ENCODE assay signal across 34 cellular contexts in genomic region chr11:58047818-58048217, GRCh38. TPM values are rescaled to one million over a fixed set of nuclear protein-coding genes. Genes with fewer than 3 reads are reported as not detected.
"Had no signal": no experiment of that assay in that cellular context is flagged by ENCODE, and none has a peak within 500 bp of the region (broad histone marks: within the 10 kb centered on the region; RNA-seq: fewer than 3 reads in every experiment).

No MANE protein-coding gene starts in this region.

- H3K36me3 Mint-ChIP-seq: memory B cell; natural killer cell; stimulated activated effector memory CD8-positive, alpha-beta T cell treated with anti-CD3 and anti-CD28 coated beads, Interleukin-12 subunit alpha, Interleukin-12 subunit beta, amount 100 ng/mL, for 72 hours had no signal

- H3K9me3 ChIP-seq: esophagus muscularis mucosa, gastroesophageal sphincter, heart left ventricle, ovary, psoas muscle, sigmoid colon, thoracic aorta, tibial nerve, upper lobe of left lung had no signal

- H3K4me3 Mint-ChIP-seq: memory B cell; natural killer cell; stimulated activated effector memory CD8-positive, alpha-beta T cell treated with anti-CD3 and anti-CD28 coated beads, Interleukin-12 subunit alpha, Interleukin-12 subunit beta, amount 100 ng/mL, for 72 hours had no signal

- DNase-seq: dermis blood vessel endothelial cell; effector memory CD4-positive, alpha-beta T cell; foreskin keratinocyte; heart left ventricle; kidney; natural killer cell; occipital lobe; ovary; posterior cingulate gyrus; psoas muscle; right cardiac atrium; sigmoid colon; stimulated activated CD4-positive, alpha-beta T cell treated with anti-CD3 and anti-CD28 coated beads, Interleukin-2, amount 100 ng/mL, for 24 hours; stimulated activated CD4-positive, alpha-beta T cell treated with anti-CD3 and anti-CD28 coated beads, Interleukin-4, amount 100 ng/mL, for 24 hours; stimulated activated naive CD8-positive, alpha-beta T cell treated with anti-CD3 and anti-CD28 coated beads, Interleukin-15, Interleukin-2, amounts not matched to agents 100 U/mL and 50 U/mL, for 24 hours; upper lobe of left lung had no signal

- H2AFZ ChIP-seq: hepatocyte had no signal

- H3K4me1 Mint-ChIP-seq: memory B cell; natural killer cell; stimulated activated effector memory CD8-positive, alpha-beta T cell treated with anti-CD3 and anti-CD28 coated beads, Interleukin-12 subunit alpha, Interleukin-12 subunit beta, amount 100 ng/mL, for 72 hours had no signal

- H3K4me1 ChIP-seq: esophagus muscularis mucosa, gastroesophageal sphincter, heart left ventricle, psoas muscle, sigmoid colon, tibial nerve, upper lobe of left lung had no signal

- ATAC-seq: foreskin keratinocyte; gastroesophageal sphincter; heart left ventricle; left lobe of liver; natural killer cell; psoas muscle; right cardiac atrium; stimulated activated effector memory CD8-positive, alpha-beta T cell treated with anti-CD3 and anti-CD28 coated beads, Interleukin-12 subunit alpha, Interleukin-12 subunit beta, amount 100 ng/mL, for 72 hours; stimulated activated naive CD8-positive, alpha-beta T cell treated with anti-CD3 and anti-CD28 coated beads, Interleukin-15, Interleukin-2, amounts not matched to agents 100 U/mL and 50 U/mL, for 24 hours had no signal

- H3K4me2 ChIP-seq: hepatocyte had no signal

- H3K9me3 Mint-ChIP-seq: memory B cell; natural killer cell; stimulated activated effector memory CD8-positive, alpha-beta T cell treated with anti-CD3 and anti-CD28 coated beads, Interleukin-12 subunit alpha, Interleukin-12 subunit beta, amount 100 ng/mL, for 72 hours had no signal

- FAIRE-seq: endothelial cell of umbilical vein, kidney, urothelium cell line had no signal

- H3K27ac ChIP-seq: esophagus muscularis mucosa, gastroesophageal sphincter, heart left ventricle, hepatocyte, ovary, psoas muscle, sigmoid colon, thoracic aorta, tibial nerve, upper lobe of left lung had no signal

- H3K4me3 ChIP-seq: esophagus muscularis mucosa, gastroesophageal sphincter, heart left ventricle, hepatocyte, lung, ovary, psoas muscle, sigmoid colon, thoracic aorta, tibial nerve, upper lobe of left lung had no signal

- H3K79me2 ChIP-seq: hepatocyte had no signal

- H3K27me3 ChIP-seq: esophagus muscularis mucosa, foreskin keratinocyte, gastroesophageal sphincter, heart left ventricle, hepatocyte, ovary, sigmoid colon, tibial nerve, upper lobe of left lung had no signal

- H3K27ac Mint-ChIP-seq: memory B cell; natural killer cell; stimulated activated effector memory CD8-positive, alpha-beta T cell treated with anti-CD3 and anti-CD28 coated beads, Interleukin-12 subunit alpha, Interleukin-12 subunit beta, amount 100 ng/mL, for 72 hours had no signal

- H3K36me3 ChIP-seq: esophagus muscularis mucosa, gastroesophageal sphincter, heart left ventricle, ovary, sigmoid colon, thoracic aorta, tibial nerve, upper lobe of left lung had no signal

RNA-seq across cellular contexts. Expression of gene OR6Q1, which starts 17.1 kb away (rescaled TPM):
- total RNA-seq: dermis blood vessel endothelial cell, endothelial cell of umbilical vein, epithelial cell of proximal tubule, esophagus muscularis mucosa, fibroblast of lung, foreskin keratinocyte, gastroesophageal sphincter, heart left ventricle, hepatocyte, kidney, left lobe of liver, liver, lung, mononuclear cell, natural killer cell, occipital lobe, ovary, psoas muscle, renal cortical epithelial cell, right cardiac atrium, sigmoid colon, skeletal muscle tissue, thoracic aorta, tibial nerve, upper lobe of left lung had no signal
- polyA plus RNA-seq: endothelial cell of umbilical vein, fibroblast of lung, foreskin keratinocyte, heart left ventricle, hepatocyte, liver, lung, neural cell, ovary, psoas muscle, right cardiac atrium, sigmoid colon had no signal

RNA-seq across cellular contexts. Expression of gene OR9Q1, which starts 24.1 kb away (rescaled TPM):
- total RNA-seq: dermis blood vessel endothelial cell, endothelial cell of umbilical vein, epithelial cell of proximal tubule, esophagus muscularis mucosa, fibroblast of lung, foreskin keratinocyte, gastroesophageal sphincter, heart left ventricle, hepatocyte, kidney, left lobe of liver, liver, mononuclear cell, natural killer cell, occipital lobe, ovary, psoas muscle, renal cortical epithelial cell, right cardiac atrium, sigmoid colon, skeletal muscle tissue, thoracic aorta, tibial nerve, upper lobe of left lung had no signal
- polyA plus RNA-seq: endothelial cell of umbilical vein, fibroblast of lung, foreskin keratinocyte, heart left ventricle, hepatocyte, liver, lung, neural cell, ovary, psoas muscle, right cardiac atrium, sigmoid colon had no signal
